ENCODE assay signal across 1 cellular context in the genomic region with DNA sequence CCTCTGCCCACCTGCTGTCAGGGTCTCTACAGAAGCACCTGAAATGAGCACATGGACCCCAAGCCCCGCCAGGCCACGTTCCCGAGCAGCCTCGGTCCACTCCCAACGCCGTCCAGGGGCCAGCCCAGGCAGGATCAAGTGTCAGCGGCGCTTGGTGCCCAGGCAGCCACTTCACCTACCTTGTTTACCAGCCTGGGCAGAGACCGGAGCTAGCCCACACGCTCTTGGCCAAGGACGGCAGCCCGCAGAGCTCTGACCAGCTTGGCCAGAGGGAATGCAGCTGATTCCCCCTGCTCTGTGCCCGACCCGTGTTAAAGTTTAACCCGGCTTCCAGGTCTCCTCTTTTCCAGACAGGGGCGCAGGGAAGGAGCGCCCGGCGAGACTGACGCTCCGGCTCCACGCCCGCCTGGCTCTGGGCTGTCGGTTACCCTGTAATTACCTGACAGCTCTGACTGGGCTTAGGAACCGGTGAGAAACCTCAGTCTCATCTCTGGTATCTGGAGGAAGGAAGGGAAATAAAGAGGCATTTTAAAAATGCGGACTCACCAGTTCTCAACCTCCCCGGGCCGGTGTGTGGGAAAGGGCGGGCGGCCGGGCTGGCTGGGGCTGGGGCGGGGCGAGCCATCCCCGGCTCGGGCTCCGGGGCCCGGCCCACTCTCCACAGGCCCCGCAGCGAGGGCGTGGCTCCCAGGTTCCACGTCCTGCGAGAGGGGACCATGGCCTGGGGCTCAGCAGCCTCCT.
TF ChIP-seq lines count a peak whose summit lies in the region.

No MANE protein-coding gene starts in this region.

TF ChIP-seq in HepG2, 621 proteins besides CTCF, POLR2A, EP300 and RAD21 (continued from another document and continues in another):
- TF ChIP-seq, protein P1, sequence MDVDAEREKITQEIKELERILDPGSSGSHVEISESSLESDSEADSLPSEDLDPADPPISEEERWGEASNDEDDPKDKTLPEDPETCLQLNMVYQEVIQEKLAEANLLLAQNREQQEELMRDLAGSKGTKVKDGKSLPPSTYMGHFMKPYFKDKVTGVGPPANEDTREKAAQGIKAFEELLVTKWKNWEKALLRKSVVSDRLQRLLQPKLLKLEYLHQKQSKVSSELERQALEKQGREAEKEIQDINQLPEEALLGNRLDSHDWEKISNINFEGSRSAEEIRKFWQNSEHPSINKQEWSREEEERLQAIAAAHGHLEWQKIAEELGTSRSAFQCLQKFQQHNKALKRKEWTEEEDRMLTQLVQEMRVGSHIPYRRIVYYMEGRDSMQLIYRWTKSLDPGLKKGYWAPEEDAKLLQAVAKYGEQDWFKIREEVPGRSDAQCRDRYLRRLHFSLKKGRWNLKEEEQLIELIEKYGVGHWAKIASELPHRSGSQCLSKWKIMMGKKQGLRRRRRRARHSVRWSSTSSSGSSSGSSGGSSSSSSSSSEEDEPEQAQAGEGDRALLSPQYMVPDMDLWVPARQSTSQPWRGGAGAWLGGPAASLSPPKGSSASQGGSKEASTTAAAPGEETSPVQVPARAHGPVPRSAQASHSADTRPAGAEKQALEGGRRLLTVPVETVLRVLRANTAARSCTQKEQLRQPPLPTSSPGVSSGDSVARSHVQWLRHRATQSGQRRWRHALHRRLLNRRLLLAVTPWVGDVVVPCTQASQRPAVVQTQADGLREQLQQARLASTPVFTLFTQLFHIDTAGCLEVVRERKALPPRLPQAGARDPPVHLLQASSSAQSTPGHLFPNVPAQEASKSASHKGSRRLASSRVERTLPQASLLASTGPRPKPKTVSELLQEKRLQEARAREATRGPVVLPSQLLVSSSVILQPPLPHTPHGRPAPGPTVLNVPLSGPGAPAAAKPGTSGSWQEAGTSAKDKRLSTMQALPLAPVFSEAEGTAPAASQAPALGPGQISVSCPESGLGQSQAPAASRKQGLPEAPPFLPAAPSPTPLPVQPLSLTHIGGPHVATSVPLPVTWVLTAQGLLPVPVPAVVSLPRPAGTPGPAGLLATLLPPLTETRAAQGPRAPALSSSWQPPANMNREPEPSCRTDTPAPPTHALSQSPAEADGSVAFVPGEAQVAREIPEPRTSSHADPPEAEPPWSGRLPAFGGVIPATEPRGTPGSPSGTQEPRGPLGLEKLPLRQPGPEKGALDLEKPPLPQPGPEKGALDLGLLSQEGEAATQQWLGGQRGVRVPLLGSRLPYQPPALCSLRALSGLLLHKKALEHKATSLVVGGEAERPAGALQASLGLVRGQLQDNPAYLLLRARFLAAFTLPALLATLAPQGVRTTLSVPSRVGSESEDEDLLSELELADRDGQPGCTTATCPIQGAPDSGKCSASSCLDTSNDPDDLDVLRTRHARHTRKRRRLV (CRISPR knock-in tag; IDR thresholded peaks at IDR 0.05) = peak; percentile 51; the same call in 1 of the 2 replicates
- TF ChIP-seq MEIS1 (CRISPR knock-in tag; IDR thresholded peaks at IDR 0.05; ENCODE audit: borderline replicate concordance) (peak; percentile 62), KLF9 (CRISPR knock-in tag; IDR thresholded peaks at IDR 0.05; ENCODE audit: low read depth) (peak; percentile 28; the same call in 1 of the 2 replicates), ZNF350 (CRISPR knock-in tag; IDR thresholded peaks at IDR 0.05; ENCODE audit: borderline replicate concordance, low read depth) (peak; percentile 79), SPEN (CRISPR knock-in tag; IDR thresholded peaks at IDR 0.05; ENCODE audit: low read depth) (peak; percentile 76; the same call in 1 of the 2 replicates), RBFOX2 (IDR thresholded peaks at IDR 0.05; ENCODE audit: low read depth, low read length) (peak; percentile 74), FOXA1 (IDR thresholded peaks at IDR 0.05) (no peak), FOXA1 (CRISPR knock-in tag; IDR thresholded peaks at IDR 0.05) (peak; percentile 89), KDM5B (CRISPR knock-in tag; IDR thresholded peaks at IDR 0.05; ENCODE audit: borderline replicate concordance) (peak; percentile 92), KAT8 (CRISPR knock-in tag; IDR thresholded peaks at IDR 0.05) (peak; percentile 57; the same call in 1 of the 2 replicates), MTA1 (CRISPR knock-in tag; IDR thresholded peaks at IDR 0.05; ENCODE audit: borderline replicate concordance) (peak; percentile 81; the same call in 1 of the 2 replicates), SAP130 (CRISPR knock-in tag; IDR thresholded peaks at IDR 0.05; ENCODE audit: low read depth) (peak; percentile 96), ZBTB38 (CRISPR knock-in tag; IDR thresholded peaks at IDR 0.05) (peak; percentile 87), KDM4B (CRISPR knock-in tag; IDR thresholded peaks at IDR 0.05) (0 out of 2 replicates have a peak, but pooled peaks have one; percentile 46), POGZ (CRISPR knock-in tag; IDR thresholded peaks at IDR 0.05) (peak; percentile 41; the same call in 1 of the 2 replicates), SIN3A (IDR thresholded peaks at IDR 0.05; ENCODE audit: borderline replicate concordance, low read depth, low read length) (peak; percentile 79; the same call in 1 of the 2 replicates), ZNF274 (CRISPR knock-in tag; IDR thresholded peaks at IDR 0.05) (no peak; the same call in none of the 2 replicates), AGO1 (IDR thresholded peaks at IDR 0.05; ENCODE audit: low read depth, low read length, poor library complexity, severe bottlenecking) (peak; percentile 77), ZNF605 (CRISPR knock-in tag; IDR thresholded peaks at IDR 0.05) (peak; percentile 89; the same call in 1 of the 2 replicates), KDM6A (CRISPR knock-in tag; IDR thresholded peaks at IDR 0.05; ENCODE audit: low read depth) (0 out of 2 replicates have a peak, but pooled peaks have one; percentile 38), PHF21A (CRISPR knock-in tag; IDR thresholded peaks at IDR 0.05) (peak; percentile 95), DNMT1 (CRISPR knock-in tag; IDR thresholded peaks at IDR 0.05) (peak; percentile 89; the same call in 1 of the 2 replicates), XBP1 (CRISPR knock-in tag; IDR thresholded peaks at IDR 0.05) (no peak), KLF11 (CRISPR knock-in tag; IDR thresholded peaks at IDR 0.05) (no peak), GATAD2A (CRISPR knock-in tag; IDR thresholded peaks at IDR 0.05) (peak; percentile 84), ZNF430 (CRISPR knock-in tag; IDR thresholded peaks at IDR 0.05) (peak; percentile 92), ZNF564 (CRISPR knock-in tag; IDR thresholded peaks at IDR 0.05) (peak; percentile 34; the same call in 1 of the 2 replicates), POLR2AphosphoS5 (IDR thresholded peaks at IDR 0.05; ENCODE audit: low read depth, low read length) (peak; percentile 75), MAFK (conservative IDR thresholded peaks at IDR 0.05 in 1 of 2, IDR thresholded peaks at IDR 0.05 in 1 of 2; ENCODE audit: low read length in 2 of 2) (0 out of 4 replicates have a peak, but pooled peaks of 1 of the 2 experiments have one; percentile 32), ZNF772 (CRISPR knock-in tag; IDR thresholded peaks at IDR 0.05) (peak; percentile 41), TRIM24 (CRISPR knock-in tag; IDR thresholded peaks at IDR 0.05) (no peak), ZNF101 (CRISPR knock-in tag; IDR thresholded peaks at IDR 0.05; ENCODE audit: borderline replicate concordance, low read depth) (0 out of 2 replicates have a peak, but pooled peaks have one; percentile 78), PHF8 (CRISPR knock-in tag; IDR thresholded peaks at IDR 0.05) (peak; percentile 55), ZNF160 (CRISPR knock-in tag; IDR thresholded peaks at IDR 0.05) (0 out of 2 replicates have a peak, but pooled peaks have one; percentile 52), LCORL (IDR thresholded peaks at IDR 0.05) (no peak), LCORL (CRISPR knock-in tag; IDR thresholded peaks at IDR 0.05) (peak; percentile 88), ZNF713 (CRISPR knock-in tag; IDR thresholded peaks at IDR 0.05) (no peak), ZNF205 (CRISPR knock-in tag; IDR thresholded peaks at IDR 0.05) (peak; percentile 93), TSC22D2 (CRISPR knock-in tag; IDR thresholded peaks at IDR 0.05; ENCODE audit: borderline replicate concordance) (0 out of 2 replicates have a peak, but pooled peaks have one; percentile 1), FOXO1 (CRISPR knock-in tag; IDR thresholded peaks at IDR 0.05) (peak; percentile 93)
- TF ChIP-seq, protein P2, sequence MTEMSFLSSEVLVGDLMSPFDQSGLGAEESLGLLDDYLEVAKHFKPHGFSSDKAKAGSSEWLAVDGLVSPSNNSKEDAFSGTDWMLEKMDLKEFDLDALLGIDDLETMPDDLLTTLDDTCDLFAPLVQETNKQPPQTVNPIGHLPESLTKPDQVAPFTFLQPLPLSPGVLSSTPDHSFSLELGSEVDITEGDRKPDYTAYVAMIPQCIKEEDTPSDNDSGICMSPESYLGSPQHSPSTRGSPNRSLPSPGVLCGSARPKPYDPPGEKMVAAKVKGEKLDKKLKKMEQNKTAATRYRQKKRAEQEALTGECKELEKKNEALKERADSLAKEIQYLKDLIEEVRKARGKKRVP (CRISPR knock-in tag; IDR thresholded peaks at IDR 0.05) = peak in 1 of 2 experiments; percentile 36; a peak in 1 of 4 replicates
- TF ChIP-seq, protein P3, sequence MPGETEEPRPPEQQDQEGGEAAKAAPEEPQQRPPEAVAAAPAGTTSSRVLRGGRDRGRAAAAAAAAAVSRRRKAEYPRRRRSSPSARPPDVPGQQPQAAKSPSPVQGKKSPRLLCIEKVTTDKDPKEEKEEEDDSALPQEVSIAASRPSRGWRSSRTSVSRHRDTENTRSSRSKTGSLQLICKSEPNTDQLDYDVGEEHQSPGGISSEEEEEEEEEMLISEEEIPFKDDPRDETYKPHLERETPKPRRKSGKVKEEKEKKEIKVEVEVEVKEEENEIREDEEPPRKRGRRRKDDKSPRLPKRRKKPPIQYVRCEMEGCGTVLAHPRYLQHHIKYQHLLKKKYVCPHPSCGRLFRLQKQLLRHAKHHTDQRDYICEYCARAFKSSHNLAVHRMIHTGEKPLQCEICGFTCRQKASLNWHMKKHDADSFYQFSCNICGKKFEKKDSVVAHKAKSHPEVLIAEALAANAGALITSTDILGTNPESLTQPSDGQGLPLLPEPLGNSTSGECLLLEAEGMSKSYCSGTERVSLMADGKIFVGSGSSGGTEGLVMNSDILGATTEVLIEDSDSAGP (CRISPR knock-in tag; IDR thresholded peaks at IDR 0.05; ENCODE audit: borderline replicate concordance) = peak; percentile 92; the same call in 1 of the 2 replicates
- TF ChIP-seq, protein P4, sequence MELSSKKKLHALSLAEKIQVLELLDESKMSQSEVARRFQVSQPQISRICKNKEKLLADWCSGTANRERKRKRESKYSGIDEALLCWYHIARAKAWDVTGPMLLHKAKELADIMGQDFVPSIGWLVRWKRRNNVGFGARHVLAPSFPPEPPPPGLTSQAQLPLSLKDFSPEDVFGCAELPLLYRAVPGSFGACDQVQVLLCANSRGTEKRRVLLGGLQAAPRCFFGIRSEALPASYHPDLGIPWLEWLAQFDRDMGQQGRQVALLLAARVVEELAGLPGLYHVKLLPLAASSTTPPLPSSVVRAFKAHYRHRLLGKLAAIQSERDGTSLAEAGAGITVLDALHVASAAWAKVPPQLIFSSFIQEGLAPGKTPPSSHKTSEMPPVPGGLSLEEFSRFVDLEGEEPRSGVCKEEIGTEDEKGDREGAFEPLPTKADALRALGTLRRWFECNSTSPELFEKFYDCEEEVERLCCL (CRISPR knock-in tag; IDR thresholded peaks at IDR 0.05; ENCODE audit: borderline replicate concordance) = 0 out of 2 replicates have a peak, but pooled peaks have one; percentile 12
- TF ChIP-seq, protein P5, sequence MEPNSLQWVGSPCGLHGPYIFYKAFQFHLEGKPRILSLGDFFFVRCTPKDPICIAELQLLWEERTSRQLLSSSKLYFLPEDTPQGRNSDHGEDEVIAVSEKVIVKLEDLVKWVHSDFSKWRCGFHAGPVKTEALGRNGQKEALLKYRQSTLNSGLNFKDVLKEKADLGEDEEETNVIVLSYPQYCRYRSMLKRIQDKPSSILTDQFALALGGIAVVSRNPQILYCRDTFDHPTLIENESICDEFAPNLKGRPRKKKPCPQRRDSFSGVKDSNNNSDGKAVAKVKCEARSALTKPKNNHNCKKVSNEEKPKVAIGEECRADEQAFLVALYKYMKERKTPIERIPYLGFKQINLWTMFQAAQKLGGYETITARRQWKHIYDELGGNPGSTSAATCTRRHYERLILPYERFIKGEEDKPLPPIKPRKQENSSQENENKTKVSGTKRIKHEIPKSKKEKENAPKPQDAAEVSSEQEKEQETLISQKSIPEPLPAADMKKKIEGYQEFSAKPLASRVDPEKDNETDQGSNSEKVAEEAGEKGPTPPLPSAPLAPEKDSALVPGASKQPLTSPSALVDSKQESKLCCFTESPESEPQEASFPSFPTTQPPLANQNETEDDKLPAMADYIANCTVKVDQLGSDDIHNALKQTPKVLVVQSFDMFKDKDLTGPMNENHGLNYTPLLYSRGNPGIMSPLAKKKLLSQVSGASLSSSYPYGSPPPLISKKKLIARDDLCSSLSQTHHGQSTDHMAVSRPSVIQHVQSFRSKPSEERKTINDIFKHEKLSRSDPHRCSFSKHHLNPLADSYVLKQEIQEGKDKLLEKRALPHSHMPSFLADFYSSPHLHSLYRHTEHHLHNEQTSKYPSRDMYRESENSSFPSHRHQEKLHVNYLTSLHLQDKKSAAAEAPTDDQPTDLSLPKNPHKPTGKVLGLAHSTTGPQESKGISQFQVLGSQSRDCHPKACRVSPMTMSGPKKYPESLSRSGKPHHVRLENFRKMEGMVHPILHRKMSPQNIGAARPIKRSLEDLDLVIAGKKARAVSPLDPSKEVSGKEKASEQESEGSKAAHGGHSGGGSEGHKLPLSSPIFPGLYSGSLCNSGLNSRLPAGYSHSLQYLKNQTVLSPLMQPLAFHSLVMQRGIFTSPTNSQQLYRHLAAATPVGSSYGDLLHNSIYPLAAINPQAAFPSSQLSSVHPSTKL (CRISPR knock-in tag; IDR thresholded peaks at IDR 0.05) = peak; percentile 85
- TF ChIP-seq, protein P6, sequence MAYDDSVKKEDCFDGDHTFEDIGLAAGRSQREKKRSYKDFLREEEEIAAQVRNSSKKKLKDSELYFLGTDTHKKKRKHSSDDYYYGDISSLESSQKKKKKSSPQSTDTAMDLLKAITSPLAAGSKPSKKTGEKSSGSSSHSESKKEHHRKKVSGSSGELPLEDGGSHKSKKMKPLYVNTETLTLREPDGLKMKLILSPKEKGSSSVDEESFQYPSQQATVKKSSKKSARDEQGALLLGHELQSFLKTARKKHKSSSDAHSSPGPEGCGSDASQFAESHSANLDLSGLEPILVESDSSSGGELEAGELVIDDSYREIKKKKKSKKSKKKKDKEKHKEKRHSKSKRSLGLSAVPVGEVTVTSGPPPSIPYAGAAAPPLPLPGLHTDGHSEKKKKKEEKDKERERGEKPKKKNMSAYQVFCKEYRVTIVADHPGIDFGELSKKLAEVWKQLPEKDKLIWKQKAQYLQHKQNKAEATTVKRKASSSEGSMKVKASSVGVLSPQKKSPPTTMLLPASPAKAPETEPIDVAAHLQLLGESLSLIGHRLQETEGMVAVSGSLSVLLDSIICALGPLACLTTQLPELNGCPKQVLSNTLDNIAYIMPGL (CRISPR knock-in tag; IDR thresholded peaks at IDR 0.05; ENCODE audit: borderline replicate concordance in 1 of 2, low read depth in 1 of 2) = peak; percentile 52 to 70; a peak in 3 of 4 replicates
- TF ChIP-seq, protein P7, sequence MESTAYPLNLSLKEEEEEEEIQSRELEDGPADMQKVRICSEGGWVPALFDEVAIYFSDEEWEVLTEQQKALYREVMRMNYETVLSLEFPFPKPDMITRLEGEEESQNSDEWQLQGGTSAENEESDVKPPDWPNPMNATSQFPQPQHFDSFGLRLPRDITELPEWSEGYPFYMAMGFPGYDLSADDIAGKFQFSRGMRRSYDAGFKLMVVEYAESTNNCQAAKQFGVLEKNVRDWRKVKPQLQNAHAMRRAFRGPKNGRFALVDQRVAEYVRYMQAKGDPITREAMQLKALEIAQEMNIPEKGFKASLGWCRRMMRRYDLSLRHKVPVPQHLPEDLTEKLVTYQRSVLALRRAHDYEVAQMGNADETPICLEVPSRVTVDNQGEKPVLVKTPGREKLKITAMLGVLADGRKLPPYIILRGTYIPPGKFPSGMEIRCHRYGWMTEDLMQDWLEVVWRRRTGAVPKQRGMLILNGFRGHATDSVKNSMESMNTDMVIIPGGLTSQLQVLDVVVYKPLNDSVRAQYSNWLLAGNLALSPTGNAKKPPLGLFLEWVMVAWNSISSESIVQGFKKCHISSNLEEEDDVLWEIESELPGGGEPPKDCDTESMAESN (CRISPR knock-in tag; conservative IDR thresholded peaks at IDR 0.05) = peak; percentile 56
